18 cellular contexts compared by ENCODE assay signal in genomic region chrY:19167839-19168565, GRCh38.
DNase-seq lines count a peak whose midpoint lies in the region; ATAC-seq and TF ChIP-seq lines count a peak whose summit lies in the region.
"Had no signal": no experiment of that assay in that cellular context is flagged by ENCODE, and none has a peak within 500 bp of the region (broad histone marks: within the 10 kb centered on the region; RNA-seq: fewer than 3 reads in every experiment).

No MANE protein-coding gene starts in this region.

- H3K4me3 ChIP-seq in LNCaP clone FGC (ENCODE audit: low read depth, low read length) (no peak overlapping the region), RWPE2 (ENCODE audit: severe bottlenecking) (no peak overlapping the region), epithelial cell of esophagus (ENCODE audit: low read length) (no peak overlapping the region), upper lobe of left lung (no peak overlapping the region)

- H3K9me3 ChIP-seq in RWPE2 (ENCODE audit: severe bottlenecking): no peaks in the 10 kb centered on the region
- no peaks in the 10 kb centered on the region for H3K9me3 ChIP-seq in upper lobe of left lung
- H3K9me3 ChIP-seq: BE2C, Caco-2 had no signal

- DNase-seq in LNCaP clone FGC (ENCODE audit: low read depth): peak; percentile 23
- peak; percentile 76 for DNase-seq in RWPE2 (ENCODE audit: low spot score)
- peak; percentile 85 for DNase-seq in epithelial cell of esophagus (ENCODE audit: low read depth)
- peak; percentile 23 for DNase-seq in kidney glomerular epithelial cell (lab: John Stamatoyannopoulos, UW)
- no peak for DNase-seq in upper lobe of left lung
- DNase-seq in activated T-cell treated with anti-CD3 and anti-CD28 coated beads, Interleukin-2, amount 50 U/mL, for 1 hour: no peak
- no peak for DNase-seq in sciatic nerve (ENCODE audit: low spot score)
- DNase-seq in posterior vena cava (ENCODE audit: low spot score): no peak
- DNase-seq: BE2C; C1 segment of cervical spinal cord; Caco-2; CD4-positive, CD25-positive, alpha-beta regulatory T cell; CD8-positive, alpha-beta memory T cell; DMS153; DMS79; GDM1; GOT3; H9 had no signal

- TF ChIP-seq EP300 in upper lobe of left lung (IDR thresholded peaks at IDR 0.05): no peak

- no peak for TF ChIP-seq POLR2A in upper lobe of left lung (IDR thresholded peaks at IDR 0.05)

- H3K4me1 ChIP-seq in RWPE2 (ENCODE audit: insufficient read depth, poor library complexity, severe bottlenecking): peaks cover 36% of the 10 kb centered on the region
- H3K4me1 ChIP-seq in upper lobe of left lung: no peaks in the 10 kb centered on the region
- H3K4me1 ChIP-seq: BE2C, Caco-2 had no signal

- H3K27me3 ChIP-seq in RWPE2 (ENCODE audit: insufficient read depth, poor library complexity, severe bottlenecking): no peaks in the 10 kb centered on the region
- no peaks in the 10 kb centered on the region for H3K27me3 ChIP-seq in upper lobe of left lung
- H3K27me3 ChIP-seq: BE2C had no signal

- 80% methylated on average over 7 of the region's 8 CpGs; no CpG with 5 or more reads in 1 of the 2 donors for WGBS in upper lobe of left lung, 2 donors

- H3K27ac ChIP-seq in RWPE2 (ENCODE audit: poor library complexity, severe bottlenecking): peak overlapping the region; percentile 95
- H3K27ac ChIP-seq in upper lobe of left lung: no peak overlapping the region

- ATAC-seq in RWPE2 (ENCODE audit: low read depth): peak; percentile 85
- no peak for ATAC-seq in upper lobe of left lung (ENCODE audit: low FRiP score in 2 of 2)
- ATAC-seq in sciatic nerve: no peak

- TF ChIP-seq CTCF in LNCaP clone FGC (IDR thresholded peaks at IDR 0.05; ENCODE audit: control insufficient read depth, extremely low read depth, insufficient read depth) (no peak), RWPE2 (IDR thresholded peaks at IDR 0.05; ENCODE audit: poor library complexity, severe bottlenecking) (no peak), epithelial cell of esophagus (IDR thresholded peaks at IDR 0.05; ENCODE audit: insufficient read depth, low read depth, low read length, missing control alignments) (no peak), upper lobe of left lung (IDR thresholded peaks at IDR 0.05) (no peak)

- H3K36me3 ChIP-seq in RWPE2 (ENCODE audit: low read depth) (no peaks in the 10 kb centered on the region), upper lobe of left lung (no peaks in the 10 kb centered on the region)
- H3K36me3 ChIP-seq: BE2C had no signal

- intact Hi-C loops in sciatic nerve (cut with DNase I) (no loop called here), posterior vena cava (cut with DNase I) (no loop called here)

Comparison
In these comparisons a context has a peak if more than half of its experiments do, and no peak if none do; other contexts are left out.
1. DNase-seq: peak in LNCaP clone FGC (single experiment), RWPE2 (single experiment), epithelial cell of esophagus (single experiment) and kidney glomerular epithelial cell (single experiment); none in upper lobe of left lung (0 of 2), activated T-cell treated with anti-CD3 and anti-CD28 coated beads, Interleukin-2, amount 50 U/mL, for 1 hour (single experiment), sciatic nerve (single experiment) and posterior vena cava (single experiment).